8 cellular contexts compared by ENCODE assay signal in genomic region chr2:27427863-27428212, GRCh38. TPM values are rescaled to one million over a fixed set of nuclear protein-coding genes. Genes with fewer than 3 reads are reported as not detected.
A peak's percentile ranks its signal among the peaks of the same experiment; 100 is the strongest.
DNase-seq lines count a peak whose midpoint lies in the region; ATAC-seq and TF ChIP-seq lines count a peak whose summit lies in the region.

No MANE protein-coding gene starts in this region.

- H3F3A ChIP-seq in neural cell (ENCODE audit: insufficient read depth, low read length, poor library complexity, severe bottlenecking): no peaks in the 10 kb centered on the region

- DNase-seq in Karpas-422 (no peak), NCI-H774 (lab: John Stamatoyannopoulos, UW) (no peak), NCI-H2081 (lab: John Stamatoyannopoulos, UW) (no peak)
- DNase-seq in NK-92 treated with Interleukin-12 subunit alpha and Interleukin-12 subunit beta, amount 100 ng/mL, for 24 hours (lab: John Stamatoyannopoulos, UW): no peak

- H3K79me2 ChIP-seq in Karpas-422 (ENCODE audit: low read length) (peaks cover 38% of the 10 kb centered on the region), neural cell (replicated peaks; ENCODE audit: insufficient read depth, low read length) (peaks cover 35% of the 10 kb centered on the region)

- peaks cover 34% of the 10 kb centered on the region for H3K4me1 Mint-ChIP-seq in dendritic cell treated with granulocyte-macrophage colony-stimulating factor and Interleukin-4, amounts not matched to agents 40 ng/mL and 50 ng/mL, for 4 days (ENCODE audit: low read depth)

- ATAC-seq in GM18517 (IDR thresholded peaks at IDR 0.05; ENCODE audit: unreplicated experiment): no peak

- peak overlapping the region; percentile 99 for H3K27ac Mint-ChIP-seq in dendritic cell treated with granulocyte-macrophage colony-stimulating factor and Interleukin-4, amounts not matched to agents 40 ng/mL and 50 ng/mL, for 4 days

- H3K9me3 ChIP-seq in BLaER1 (no peaks in the 10 kb centered on the region), Karpas-422 (ENCODE audit: low read length) (no peaks in the 10 kb centered on the region), neural cell (ENCODE audit: low read length) (no peaks in the 10 kb centered on the region)

- peaks cover 14% of the 10 kb centered on the region for H3K36me3 ChIP-seq in BLaER1
- H3K36me3 ChIP-seq in Karpas-422 (ENCODE audit: insufficient read depth, low read length): no peaks in the 10 kb centered on the region
- H3K36me3 ChIP-seq in neural cell (ENCODE audit: insufficient read depth, low read length): no peaks in the 10 kb centered on the region

- H2AFZ ChIP-seq in Karpas-422 (ENCODE audit: low read length) (peak overlapping the region; percentile 92), neural cell (ENCODE audit: low read depth, low read length) (peak overlapping the region; percentile 67)

- TF ChIP-seq CTCF in neural cell (IDR thresholded peaks at IDR 0.05; ENCODE audit: poor library complexity, severe bottlenecking): no peak

- H3K4me1 ChIP-seq in BLaER1: peaks cover 42% of the 10 kb centered on the region
- H3K4me1 ChIP-seq in Karpas-422 (ENCODE audit: low read length): peaks cover 22% of the 10 kb centered on the region

- no peak for TF ChIP-seq RAD21 in neural cell (conservative IDR thresholded peaks at IDR 0.05)

- no peaks in the 10 kb centered on the region for H3K9me2 ChIP-seq in Karpas-422 (replicated peaks; ENCODE audit: insufficient read depth, low read length)
- H3K9me2 ChIP-seq in neural cell (ENCODE audit: insufficient read depth, low read length): no peaks in the 10 kb centered on the region

- no peaks in the 10 kb centered on the region for H3K27me3 Mint-ChIP-seq in dendritic cell treated with granulocyte-macrophage colony-stimulating factor and Interleukin-4, amounts not matched to agents 40 ng/mL and 50 ng/mL, for 4 days

- no peaks in the 10 kb centered on the region for H3K9me3 Mint-ChIP-seq in dendritic cell treated with granulocyte-macrophage colony-stimulating factor and Interleukin-4, amounts not matched to agents 40 ng/mL and 50 ng/mL, for 4 days

- peak overlapping the region; percentile 95 for H3K27ac ChIP-seq in BLaER1
- no peak overlapping the region for H3K27ac ChIP-seq in Karpas-422 (ENCODE audit: low read length)
- peak overlapping the region; percentile 98 for H3K27ac ChIP-seq in neural cell (ENCODE audit: low read length)

- H3K27me3 ChIP-seq in BLaER1 (no peaks in the 10 kb centered on the region), Karpas-422 (ENCODE audit: low read length) (no peaks in the 10 kb centered on the region), neural cell (ENCODE audit: insufficient read depth, low read depth, low read length) (no peaks in the 10 kb centered on the region)

- H3K4me2 ChIP-seq in BLaER1: peak overlapping the region; percentile 86
- peak overlapping the region; percentile 94 for H3K4me2 ChIP-seq in Karpas-422 (ENCODE audit: low read depth, low read length, poor library complexity, severe bottlenecking)
- H3K4me2 ChIP-seq in neural cell (ENCODE audit: low read length): peak overlapping the region; percentile 64

- peak overlapping the region; percentile 92 for H3K9ac ChIP-seq in BLaER1
- peak overlapping the region; percentile 99 for H3K9ac ChIP-seq in Karpas-422 (ENCODE audit: low read length)
- peak overlapping the region; percentile 95 for H3K9ac ChIP-seq in neural cell (ENCODE audit: low read length)

- peaks cover 40% of the 10 kb centered on the region for H4K20me1 ChIP-seq in BLaER1
- H4K20me1 ChIP-seq in Karpas-422 (ENCODE audit: insufficient read depth, low read depth, low read length): peaks cover 5% of the 10 kb centered on the region; the same call in 1 of the 2 replicates
- H4K20me1 ChIP-seq in neural cell (ENCODE audit: insufficient read depth): peaks cover 17% of the 10 kb centered on the region

- intact Hi-C loops in dendritic cell treated with granulocyte-macrophage colony-stimulating factor and Interleukin-4, amounts not matched to agents 40 ng/mL and 50 ng/mL, for 4 days (cut with micrococcal nuclease): loop anchor here (1.0 to 5.0 kb wide), 3 partner anchors 19 to 71 kb away; partner anchors contain the start of genes EIF2B4, GTF3C2, PPM1G and SNX17

- peak overlapping the region; percentile 96 for H3K4me3 Mint-ChIP-seq in dendritic cell treated with granulocyte-macrophage colony-stimulating factor and Interleukin-4, amounts not matched to agents 40 ng/mL and 50 ng/mL, for 4 days

- H3K36me3 Mint-ChIP-seq in dendritic cell treated with granulocyte-macrophage colony-stimulating factor and Interleukin-4, amounts not matched to agents 40 ng/mL and 50 ng/mL, for 4 days (ENCODE audit: low read depth): peaks cover 18% of the 10 kb centered on the region

- no peak for TF ChIP-seq EP300 in neural cell (conservative IDR thresholded peaks at IDR 0.05; ENCODE audit: poor library complexity, severe bottlenecking)

- H3K4me3 ChIP-seq in BLaER1 (peak overlapping the region; percentile 95), Karpas-422 (ENCODE audit: low read length) (peak overlapping the region; percentile 83), neural cell (ENCODE audit: low read length) (peak overlapping the region; percentile 94)

TF ChIP-seq in neural cell, 6 proteins besides CTCF, POLR2A, EP300 and RAD21:
- TF ChIP-seq REST (IDR thresholded peaks at IDR 0.05; ENCODE audit: borderline replicate concordance): no peak
- TF ChIP-seq SMC3 (conservative IDR thresholded peaks at IDR 0.05; ENCODE audit: poor library complexity): no peak
- no peak for TF ChIP-seq TAF1 (IDR thresholded peaks at IDR 0.05; ENCODE audit: low read depth)
- TF ChIP-seq POLR2AphosphoS5 (IDR thresholded peaks at IDR 0.05): no peak
- no peak for TF ChIP-seq MXI1 (conservative IDR thresholded peaks at IDR 0.05; ENCODE audit: poor library complexity, severe bottlenecking)
- no peak for TF ChIP-seq EZH2 (IDR thresholded peaks at IDR 0.05; ENCODE audit: borderline replicate concordance, insufficient read depth, low read length, poor library complexity, severe bottlenecking)

RNA-seq across cellular contexts. Expression of gene NRBP1, which starts 0.6 kb away (rescaled TPM):
- 27.1 and 30.7 TPM in 2 replicates for total RNA-seq in Karpas-422 (2014; rRNA removed; shearing (Covaris generic); ENCODE audit: low replicate concordance)
- polyA plus RNA-seq in neural cell: 115 and 161 TPM in 2 replicates
- polyA minus RNA-seq in neural cell: 102 and 109 TPM in 2 replicates

RNA-seq across cellular contexts. Expression of gene KRTCAP3, which starts 14.3 kb away (rescaled TPM):
- total RNA-seq in Karpas-422 (2014; rRNA removed; shearing (Covaris generic); ENCODE audit: low replicate concordance): 0.61 TPM in 1 of 2 replicates, not detected in the other
- polyA plus RNA-seq in neural cell: 2.3 and 4.0 TPM in 2 replicates
- polyA minus RNA-seq in neural cell: 1.3 TPM in 1 of 2 replicates, not detected in the other

RNA-seq across cellular contexts. Expression of gene PPM1G, which starts 18.4 kb away (rescaled TPM):
- 66.9 and 79.6 TPM in 2 replicates for total RNA-seq in Karpas-422 (2014; rRNA removed; shearing (Covaris generic); ENCODE audit: low replicate concordance)
- 99.0 and 107 TPM in 2 replicates for polyA plus RNA-seq in neural cell
- 91.1 and 95.6 TPM in 2 replicates for polyA minus RNA-seq in neural cell

RNA-seq across cellular contexts. Expression of gene ZNF513, which starts 47.3 kb away (rescaled TPM):
- 7.0 and 12.6 TPM in 2 replicates for total RNA-seq in Karpas-422 (2014; rRNA removed; shearing (Covaris generic); ENCODE audit: low replicate concordance)
- 40.5 and 46.8 TPM in 2 replicates for polyA plus RNA-seq in neural cell
- polyA minus RNA-seq in neural cell: 25.5 and 27.5 TPM in 2 replicates

RNA-seq across cellular contexts. Expression of gene SNX17, which starts 57.4 kb away (rescaled TPM):
- total RNA-seq in Karpas-422 (2014; rRNA removed; shearing (Covaris generic); ENCODE audit: low replicate concordance): 77.4 and 116 TPM in 2 replicates
- 69.8 and 86.9 TPM in 2 replicates for polyA plus RNA-seq in neural cell
- polyA minus RNA-seq in neural cell: 57.4 and 58.4 TPM in 2 replicates
